In genomic region chr2:133158024-133158423, GRCh38 we compare ENCODE assay signal across 29 cellular contexts.
"Had no signal": no experiment of that assay in that cellular context is flagged by ENCODE, and none has a peak within 500 bp of the region (broad histone marks: within the 10 kb centered on the region; RNA-seq: fewer than 3 reads in every experiment).

No MANE protein-coding gene starts in this region.

- H3K9ac ChIP-seq: SK-N-SH had no signal

- ATAC-seq: activated CD4-positive, alpha-beta T cell treated with anti-CD3 and anti-CD28 coated beads for 36 hours; activated CD4-positive, CD25-positive, alpha-beta regulatory T cell treated with anti-CD3 and anti-CD28 coated beads, Interleukin-2, amount 50 U/mL, for 24 hours; activated CD8-positive, alpha-beta T cell treated with anti-CD3 and anti-CD28 coated beads, Interleukin-2, amount 10 ng/mL, durations not matched to agents 7 days and 5 days had no signal

- FAIRE-seq: TTC549 had no signal

- H3K27ac ChIP-seq: ascending aorta, cardiac muscle cell, PC-9, SJSA1 had no signal

- H3K36me3 ChIP-seq: ascending aorta, cardiac muscle cell, MG63, SJSA1 had no signal

- H3K4me3 ChIP-seq: ascending aorta, cardiac muscle cell, MG63, PC-9, SJSA1 had no signal

- DNase-seq: activated CD4-positive, alpha-beta T cell treated with anti-CD3 and anti-CD28 coated beads for 36 hours; activated CD4-positive, alpha-beta T cell treated with anti-CD3 and anti-CD28 coated beads, Interleukin-2, amount 10 ng/mL, durations not matched to agents 7 days and 5 days; activated CD4-positive, alpha-beta T cell treated with anti-CD3 and anti-CD28 coated beads, Interleukin-2, amount 50 U/mL, for 48 hours; activated CD8-positive, alpha-beta T cell treated with anti-CD3 and anti-CD28 coated beads, Interleukin-2, amount 10 ng/mL, durations not matched to agents 7 days and 5 days; activated gamma-delta T cell; activated naive CD4-positive, alpha-beta T cell treated with Interleukin-2 at 50 U/mL for 16 hours; activated naive CD8-positive, alpha-beta T cell treated with anti-CD3 and anti-CD28 coated beads, Interleukin-2, amount 10 ng/mL, durations not matched to agents 7 days and 5 days; activated T-cell treated with anti-CD3 and anti-CD28 coated beads, Interleukin-2, amount 50 U/mL, for 24 hours; amygdala; Kasumi-1; KG1; MG63; NCI-H1048; NCI-H1105 treated with DMSO at 0.1 percent for 48 hours; NCI-H1436; NCI-H1694; NCI-H1930; NCI-H2107; NCI-H2171; NCI-H446 treated with DMSO at 0.1 percent for 48 hours; NCI-H526; NK-92 treated with Interleukin-12 subunit alpha and Interleukin-12 subunit beta, amount 100 ng/mL, for 24 hours; PC-9; SK-N-SH had no signal

- H3K9me3 ChIP-seq: MG63, SJSA1, SK-N-SH had no signal

- H3K27me3 ChIP-seq: ascending aorta, cardiac muscle cell, MG63, SJSA1 had no signal

- H3K4me1 ChIP-seq: ascending aorta, SJSA1 had no signal
